Comparison of ENCODE assay signal across 8 cellular contexts in the genomic region with DNA sequence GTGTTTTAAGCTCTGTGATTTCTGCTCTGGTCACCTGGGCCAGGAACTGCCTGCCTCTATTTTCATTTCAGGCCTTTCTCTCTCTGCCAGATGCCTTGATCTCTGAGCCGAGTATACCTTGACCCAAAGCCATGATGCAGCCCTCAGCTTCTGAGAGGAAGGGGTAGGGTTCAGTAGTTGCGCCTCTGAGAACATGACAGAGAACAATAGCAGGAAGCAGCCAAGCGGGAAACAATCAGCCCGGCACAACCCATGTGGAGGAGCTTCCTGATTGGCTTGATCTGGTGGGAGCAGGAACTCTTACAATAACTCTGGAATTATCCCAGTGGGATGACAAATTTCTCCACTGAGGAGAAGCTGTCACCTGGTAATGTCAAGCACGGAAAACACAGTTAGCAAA.
DNase-seq lines count a peak whose midpoint lies in the region; ATAC-seq and TF ChIP-seq lines count a peak whose summit lies in the region.

No MANE protein-coding gene starts in this region.

- H3K79me1 ChIP-seq in neuronal stem cell (ENCODE audit: low read depth, low read length), result no peaks in the 10 kb centered on the region

- H2BK12ac ChIP-seq in neuronal stem cell (ENCODE audit: low read length), result no peak overlapping the region

- no peak overlapping the region for H4K91ac ChIP-seq in neuronal stem cell (ENCODE audit: low read depth, low read length, poor library complexity)

- no peak overlapping the region for H3K4me3 ChIP-seq in colonic mucosa
- H3K4me3 ChIP-seq in neuronal stem cell (ENCODE audit: low read length in 2 of 2), result no peak overlapping the region

- H3K36me3 ChIP-seq in colonic mucosa, result no peaks in the 10 kb centered on the region
- H3K36me3 ChIP-seq in neuronal stem cell (replicated peaks in 1 of 2; ENCODE audit: control insufficient read depth in 2 of 2, insufficient read depth in 2 of 2, low read length in 2 of 2), result no peaks in the 10 kb centered on the region

- H3K23ac ChIP-seq in neuronal stem cell (ENCODE audit: low read depth, low read length, poor library complexity), result no peak overlapping the region

- H3K27ac Mint-ChIP-seq in activated naive CD4-positive, alpha-beta T cell treated with anti-CD3 and anti-CD28 coated beads, Interleukin-2, amount 50 U/mL, for 72 hours, result no peak overlapping the region

- intact Hi-C loops in colonic mucosa (cut with DNase I), result no loop called here

- no CpG with 5 or more reads among the region's 5 CpGs for WGBS in neuronal stem cell (ENCODE audit: extremely low coverage in 2 of 2, insufficient read length in 2 of 2, insufficient replicate concordance in 1 of 2), 2 donors

- peak overlapping the region; percentile 32 for H2AFZ ChIP-seq in neuronal stem cell (ENCODE audit: low read length)

- no peak overlapping the region for H2AK5ac ChIP-seq in neuronal stem cell (ENCODE audit: low read depth, low read length)

- H3K9me3 Mint-ChIP-seq in activated naive CD4-positive, alpha-beta T cell treated with anti-CD3 and anti-CD28 coated beads, Interleukin-2, amount 50 U/mL, for 72 hours, result no peaks in the 10 kb centered on the region

- no peak for TF ChIP-seq CTCF in colonic mucosa (IDR thresholded peaks at IDR 0.05)

- H3K27ac ChIP-seq in colonic mucosa, result peak overlapping the region; percentile 39
- H3K27ac ChIP-seq in neuronal stem cell (replicated peaks; ENCODE audit: low read length), result no peak overlapping the region

- H3K36me3 Mint-ChIP-seq in activated naive CD4-positive, alpha-beta T cell treated with anti-CD3 and anti-CD28 coated beads, Interleukin-2, amount 50 U/mL, for 72 hours, result no peaks in the 10 kb centered on the region

- no peak overlapping the region for H2BK15ac ChIP-seq in neuronal stem cell (ENCODE audit: low read length)

- ATAC-seq in GM18909 (IDR thresholded peaks at IDR 0.05; ENCODE audit: poor library complexity, unreplicated experiment) (peak; percentile 72), HG02938 (IDR thresholded peaks at IDR 0.05; ENCODE audit: unreplicated experiment) (peak; percentile 72)
- ATAC-seq in activated naive CD4-positive, alpha-beta T cell treated with anti-CD3 and anti-CD28 coated beads, Interleukin-2, amount 50 U/mL, for 72 hours, result no peak

- H3K4me1 ChIP-seq in colonic mucosa (peaks cover 17% of the 10 kb centered on the region), neuronal stem cell (ENCODE audit: control insufficient read depth in 2 of 2, insufficient read depth in 1 of 2, low read depth in 1 of 2, low read length in 2 of 2) (peaks cover 6 to 10% of the 10 kb centered on the region in 2 donors)

- H3K9ac ChIP-seq in colonic mucosa (ENCODE audit: low read depth in 2 of 2, low read length in 2 of 2) (peak overlapping the region in 1 of 2 donors; percentile 10), neuronal stem cell (ENCODE audit: low read depth, low read length, poor library complexity) (no peak overlapping the region)

- H2BK5ac ChIP-seq in neuronal stem cell (ENCODE audit: low read length), result no peak overlapping the region

- H3K18ac ChIP-seq in neuronal stem cell (ENCODE audit: low read length), result no peak overlapping the region

- H2BK120ac ChIP-seq in neuronal stem cell (ENCODE audit: low read depth, low read length), result no peak overlapping the region

- no peak overlapping the region for H3K4me2 ChIP-seq in neuronal stem cell (ENCODE audit: insufficient read depth, low read length, poor library complexity, severe bottlenecking)

- no peak overlapping the region for H3K14ac ChIP-seq in neuronal stem cell (ENCODE audit: low read length)

- no peak overlapping the region for H3K4ac ChIP-seq in neuronal stem cell (ENCODE audit: low read length)

- H3K27me3 ChIP-seq in colonic mucosa (no peaks in the 10 kb centered on the region), neuronal stem cell (ENCODE audit: control insufficient read depth in 3 of 3, insufficient read depth in 3 of 3, low read depth in 1 of 3, low read length in 3 of 3) (no peaks in the 10 kb centered on the region)

- no peak overlapping the region for H4K8ac ChIP-seq in neuronal stem cell (ENCODE audit: low read depth, low read length)

- DNase-seq in colonic mucosa, result peak; percentile 70
- no peak for DNase-seq in neuronal stem cell (ENCODE audit: low spot score)
- no peak for DNase-seq in GOT3 (lab: John Stamatoyannopoulos, UW)
- no peak for DNase-seq in kidney glomerular epithelial cell (lab: John Stamatoyannopoulos, UW)
- no peak for DNase-seq in germinal center (ENCODE audit: low spot score)
- no peak for DNase-seq in activated naive CD4-positive, alpha-beta T cell treated with anti-CD3 and anti-CD28 coated beads, Interleukin-2, amount 50 U/mL, for 72 hours (ENCODE audit: low spot score in 2 of 2)

- H3K9me3 ChIP-seq in colonic mucosa, result no peaks in the 10 kb centered on the region
- no peaks in the 10 kb centered on the region for H3K9me3 ChIP-seq in neuronal stem cell (replicated peaks in 1 of 2; ENCODE audit: control insufficient read depth in 2 of 2, insufficient read depth in 1 of 2, low read depth in 1 of 2, low read length in 2 of 2)

Comparison
In these comparisons a context has a peak if more than half of its experiments do, and no peak if none do; other contexts are left out.
1. ATAC-seq: peak in GM18909 (single experiment) and HG02938 (single experiment); none in activated naive CD4-positive, alpha-beta T cell treated with anti-CD3 and anti-CD28 coated beads, Interleukin-2, amount 50 U/mL, for 72 hours (0 of 2).